8 cellular contexts compared by ENCODE assay signal in the genomic region with DNA sequence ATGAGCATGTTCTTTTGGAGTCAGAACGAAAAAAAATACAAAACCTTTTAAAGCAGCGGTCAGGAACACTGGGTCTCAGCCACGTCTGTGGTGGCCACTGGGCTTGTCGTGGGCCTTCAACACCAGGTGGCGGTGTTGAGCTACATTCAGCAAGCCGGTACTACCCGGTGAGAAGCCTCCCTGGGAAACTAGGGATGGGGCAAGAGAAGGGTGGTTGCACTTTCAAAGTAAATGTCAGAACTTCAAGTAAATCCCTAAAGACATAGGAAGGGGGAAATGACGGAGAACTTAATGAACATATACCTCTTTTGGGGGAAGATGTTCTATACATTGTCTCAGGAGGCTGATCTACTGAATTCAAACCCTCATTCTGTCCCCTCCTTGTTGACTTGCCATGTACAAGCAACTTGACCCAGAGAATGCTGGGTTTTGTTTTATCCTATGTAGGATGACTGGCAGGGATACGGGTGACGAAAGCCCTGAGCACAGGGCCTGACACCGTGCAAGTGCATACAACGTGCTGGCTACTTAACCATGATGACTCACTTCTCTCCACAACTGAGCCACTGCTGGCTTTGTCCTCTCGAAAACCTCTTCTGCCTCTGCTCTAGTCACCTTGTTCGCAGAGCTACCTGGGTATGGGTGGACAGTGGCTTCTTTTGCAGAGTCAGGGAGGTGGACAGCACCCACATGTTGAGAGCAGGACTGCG. TPM values are rescaled to one million over a fixed set of nuclear protein-coding genes. Genes with fewer than 3 reads are reported as not detected.
A peak's percentile ranks its signal among the peaks of the same experiment; 100 is the strongest.
DNase-seq lines count a peak whose midpoint lies in the region; ATAC-seq and TF ChIP-seq lines count a peak whose summit lies in the region.

No MANE protein-coding gene starts in this region.

- DNase-seq in AG09319 (ENCODE audit: extremely low read depth, low read depth) (peak; percentile 56), NOMO-1 treated with dmso at 0.1 percent for 144 hours (lab: John Stamatoyannopoulos, UW; ENCODE audit: unreplicated experiment) (peak; percentile 15), epithelial cell of prostate (ENCODE audit: low read depth, low spot score) (peak; percentile 60), mucosa of gallbladder (ENCODE audit: low spot score) (peak; percentile 81)
- peak; percentile 77 for DNase-seq in activated CD8-positive, alpha-beta memory T cell treated with anti-CD3 and anti-CD28 coated beads, Interleukin-2, amount 10 ng/mL, durations not matched to agents 7 days and 5 days
- peak; percentile 85 for DNase-seq in stimulated activated CD8-positive, alpha-beta memory T cell treated with anti-CD3 and anti-CD28 coated beads, Interleukin-4, amount 100 ng/mL, for 48 hours

- H3K4me3 Mint-ChIP-seq in activated CD8-positive, alpha-beta memory T cell treated with anti-CD3 and anti-CD28 coated beads, Interleukin-2, amount 10 ng/mL, durations not matched to agents 7 days and 5 days = no peak overlapping the region

- no peak overlapping the region for H3K27ac Mint-ChIP-seq in activated CD8-positive, alpha-beta memory T cell treated with anti-CD3 and anti-CD28 coated beads, Interleukin-2, amount 10 ng/mL, durations not matched to agents 7 days and 5 days

- ATAC-seq in GM19025 (IDR thresholded peaks at IDR 0.05; ENCODE audit: low read depth, unreplicated experiment) (peak; percentile 63), HG03521 (IDR thresholded peaks at IDR 0.05; ENCODE audit: unreplicated experiment) (peak; percentile 60)
- ATAC-seq in activated CD8-positive, alpha-beta memory T cell treated with anti-CD3 and anti-CD28 coated beads, Interleukin-2, amount 10 ng/mL, durations not matched to agents 7 days and 5 days = peak; percentile 87

- CTCF ChIA-PET in activated CD8-positive, alpha-beta memory T cell treated with anti-CD3 and anti-CD28 coated beads, Interleukin-2, amount 10 ng/mL, durations not matched to agents 7 days and 5 days (lab: Charles Lee) = interaction anchor here (0.5 to 2.1 kb wide), 15 partner anchors 9 to 678 kb away, joined by 3 to 9 read pairs (median 4); partner anchors contain the start of genes BAMBI and WAC

- peak; percentile 98 for TF ChIP-seq CTCF in AG09319 (IDR thresholded peaks at IDR 0.05; ENCODE audit: low read depth, low read length)

- peak overlapping the region; percentile 28 for H3K27ac ChIP-seq in epithelial cell of prostate

- no peaks in the 10 kb centered on the region for H3K9me3 Mint-ChIP-seq in activated CD8-positive, alpha-beta memory T cell treated with anti-CD3 and anti-CD28 coated beads, Interleukin-2, amount 10 ng/mL, durations not matched to agents 7 days and 5 days (ENCODE audit: low read depth)

- peaks cover 2% of the 10 kb centered on the region for H3K36me3 Mint-ChIP-seq in activated CD8-positive, alpha-beta memory T cell treated with anti-CD3 and anti-CD28 coated beads, Interleukin-2, amount 10 ng/mL, durations not matched to agents 7 days and 5 days

- peaks cover 21% of the 10 kb centered on the region for H3K27me3 Mint-ChIP-seq in activated CD8-positive, alpha-beta memory T cell treated with anti-CD3 and anti-CD28 coated beads, Interleukin-2, amount 10 ng/mL, durations not matched to agents 7 days and 5 days

- peaks cover 6% of the 10 kb centered on the region for H3K4me1 Mint-ChIP-seq in activated CD8-positive, alpha-beta memory T cell treated with anti-CD3 and anti-CD28 coated beads, Interleukin-2, amount 10 ng/mL, durations not matched to agents 7 days and 5 days

RNA-seq across cellular contexts. Expression of gene BAMBI, which starts 49.0 kb away (rescaled TPM):
- total RNA-seq in activated CD8-positive, alpha-beta memory T cell treated with anti-CD3 and anti-CD28 coated beads, Interleukin-2, amount 10 ng/mL, durations not matched to agents 7 days and 5 days = 1 to 10 TPM in 1 of 2 experiments, under 1 TPM in 1; 0.41 to 1.0 TPM
- 19.4 TPM for total RNA-seq in mucosa of gallbladder

Comparison
In these comparisons a context has a peak if more than half of its experiments do, and no peak if none do; other contexts are left out.
1. Peak in every context shown above with its lines: DNase-seq, ATAC-seq and H3K27ac ChIP-seq.
2. DNase-seq: peak in every context shown above with its lines; median percentile 85 in stimulated activated CD8-positive, alpha-beta memory T cell treated with anti-CD3 and anti-CD28 coated beads, Interleukin-4, amount 100 ng/mL, for 48 hours; 81 in mucosa of gallbladder; 77 in activated CD8-positive, alpha-beta memory T cell treated with anti-CD3 and anti-CD28 coated beads, Interleukin-2, amount 10 ng/mL, durations not matched to agents 7 days and 5 days; 60 in epithelial cell of prostate; 56 in AG09319; 15 in NOMO-1 treated with dmso at 0.1 percent for 144 hours.
3. RNA of gene BAMBI, which starts 49.0 kb away (total RNA-seq): 19.4 TPM in mucosa of gallbladder (single experiment); 0.41 to 1.0 TPM in activated CD8-positive, alpha-beta memory T cell treated with anti-CD3 and anti-CD28 coated beads, Interleukin-2, amount 10 ng/mL, durations not matched to agents 7 days and 5 days; every median in the first group is over 10 times any median in the second.